8 cellular contexts compared by ENCODE assay signal in genomic region chr4:185211035-185211434, GRCh38. TPM values are rescaled to one million over a fixed set of nuclear protein-coding genes. Genes with fewer than 3 reads are reported as not detected.
DNase-seq lines count a peak whose midpoint lies in the region; ATAC-seq and TF ChIP-seq lines count a peak whose summit lies in the region.

No MANE protein-coding gene starts in this region.

- H3K27me3 ChIP-seq in BLaER1 (0 out of 2 replicates have a peak, but pooled peaks cover 11% of the 10 kb centered on the region), KMS-11 (ENCODE audit: insufficient read depth, low read depth) (no peaks in the 10 kb centered on the region)

- H3K36me3 Mint-ChIP-seq in natural killer cell treated with Interleukin-12 subunit alpha and Interleukin-12 subunit beta and Interleukin-15 and Interleukin-18, amount 100 ng/mL, for 72 hours: no peaks in the 10 kb centered on the region

- no peak for ATAC-seq in natural killer cell treated with Interleukin-12 subunit alpha and Interleukin-12 subunit beta and Interleukin-15 and Interleukin-18, amount 100 ng/mL, for 72 hours
- ATAC-seq in HG03565 (IDR thresholded peaks at IDR 0.05; ENCODE audit: unreplicated experiment): no peak
- ATAC-seq in GM18519 (IDR thresholded peaks at IDR 0.05; ENCODE audit: low FRiP score, unreplicated experiment): no peak

- H3K9ac ChIP-seq in BLaER1: peak overlapping the region; percentile 85
- no peak overlapping the region; the same call in 1 of the 2 replicates for H3K9ac ChIP-seq in KMS-11

- H3K4me1 Mint-ChIP-seq in natural killer cell treated with Interleukin-12 subunit alpha and Interleukin-12 subunit beta and Interleukin-15 and Interleukin-18, amount 100 ng/mL, for 72 hours (ENCODE audit: low read depth in 2 of 2): peaks cover 32 to 38% of the 10 kb centered on the region in 2 donors

- H3K4me2 ChIP-seq in BLaER1 (peak overlapping the region; percentile 95), KMS-11 (peak overlapping the region; percentile 94)

- H3K79me2 ChIP-seq in KMS-11 (ENCODE audit: insufficient read depth, low read depth): peaks cover 41% of the 10 kb centered on the region; the same call in 1 of the 2 replicates

- DNase-seq in natural killer cell treated with Interleukin-12 subunit alpha and Interleukin-12 subunit beta and Interleukin-15 and Interleukin-18, amount 100 ng/mL, for 72 hours (ENCODE audit: low spot score): no peak
- DNase-seq in substantia nigra (lab: John Stamatoyannopoulos, UW): no peak
- DNase-seq in stimulated activated naive CD4-positive, alpha-beta T cell (lab: John Stamatoyannopoulos, UW): no peak

- no peaks in the 10 kb centered on the region for H3K9me3 Mint-ChIP-seq in natural killer cell treated with Interleukin-12 subunit alpha and Interleukin-12 subunit beta and Interleukin-15 and Interleukin-18, amount 100 ng/mL, for 72 hours

- H3K9me3 ChIP-seq in BLaER1: no peaks in the 10 kb centered on the region

- H3K4me1 ChIP-seq in BLaER1 (peaks cover 63% of the 10 kb centered on the region), KMS-11 (ENCODE audit: low read depth, poor library complexity, severe bottlenecking) (peaks cover 22% of the 10 kb centered on the region)

- H3K4me3 Mint-ChIP-seq in natural killer cell treated with Interleukin-12 subunit alpha and Interleukin-12 subunit beta and Interleukin-15 and Interleukin-18, amount 100 ng/mL, for 72 hours: peak overlapping the region; percentile 78

- H2AFZ ChIP-seq in KMS-11 (ENCODE audit: low read depth): no peak overlapping the region

- H4K20me1 ChIP-seq in BLaER1 (peaks cover 43% of the 10 kb centered on the region), KMS-11 (ENCODE audit: insufficient read depth) (no peaks in the 10 kb centered on the region)

- H3K4me3 ChIP-seq in BLaER1: peak overlapping the region; percentile 90
- no peak overlapping the region for H3K4me3 ChIP-seq in KMS-11 (IDR thresholded peaks at IDR 0.05; ENCODE audit: insufficient read depth, low read depth, low read length)

- H3K27ac Mint-ChIP-seq in natural killer cell treated with Interleukin-12 subunit alpha and Interleukin-12 subunit beta and Interleukin-15 and Interleukin-18, amount 100 ng/mL, for 72 hours: peak overlapping the region; percentile 19 to 70

- H3K36me3 ChIP-seq in BLaER1 (no peaks in the 10 kb centered on the region), KMS-11 (ENCODE audit: insufficient read depth) (no peaks in the 10 kb centered on the region)

- H3K27ac ChIP-seq in BLaER1: peak overlapping the region; percentile 82; the same call in 1 of the 2 replicates
- no peak overlapping the region for H3K27ac ChIP-seq in KMS-11
- H3K27ac ChIP-seq in cingulate gyrus (ENCODE audit: low read depth, low read length): peak overlapping the region; percentile 77
- no peak overlapping the region for H3K27ac ChIP-seq in substantia nigra (ENCODE audit: low read depth, low read length, poor library complexity, severe bottlenecking)

- peaks cover 0 to 3% of the 10 kb centered on the region in 2 donors for H3K27me3 Mint-ChIP-seq in natural killer cell treated with Interleukin-12 subunit alpha and Interleukin-12 subunit beta and Interleukin-15 and Interleukin-18, amount 100 ng/mL, for 72 hours

- no peak for TF ChIP-seq CTCF in KMS-11 (conservative IDR thresholded peaks at IDR 0.05; ENCODE audit: low read depth, low read length)

RNA-seq across cellular contexts. Expression of gene SNX25, which starts 1.6 kb away (rescaled TPM):
- total RNA-seq in natural killer cell treated with Interleukin-12 subunit alpha and Interleukin-12 subunit beta and Interleukin-15 and Interleukin-18, amount 100 ng/mL, for 72 hours: 10 to 100 TPM; 20.6 to 30.6 TPM

RNA-seq across cellular contexts. Expression of gene CFAP97, which starts 7.2 kb away (rescaled TPM):
- total RNA-seq in natural killer cell treated with Interleukin-12 subunit alpha and Interleukin-12 subunit beta and Interleukin-15 and Interleukin-18, amount 100 ng/mL, for 72 hours: 10 to 100 TPM; 21.5 to 37.0 TPM

Comparison
In these comparisons a context has a peak if more than half of its experiments do, and no peak if none do; other contexts are left out.
1. H3K27ac ChIP-seq: peak in BLaER1 (single experiment) and cingulate gyrus (single experiment); none in KMS-11 (single experiment) and substantia nigra (single experiment).